9 cellular contexts compared by ENCODE assay signal in the genomic region with DNA sequence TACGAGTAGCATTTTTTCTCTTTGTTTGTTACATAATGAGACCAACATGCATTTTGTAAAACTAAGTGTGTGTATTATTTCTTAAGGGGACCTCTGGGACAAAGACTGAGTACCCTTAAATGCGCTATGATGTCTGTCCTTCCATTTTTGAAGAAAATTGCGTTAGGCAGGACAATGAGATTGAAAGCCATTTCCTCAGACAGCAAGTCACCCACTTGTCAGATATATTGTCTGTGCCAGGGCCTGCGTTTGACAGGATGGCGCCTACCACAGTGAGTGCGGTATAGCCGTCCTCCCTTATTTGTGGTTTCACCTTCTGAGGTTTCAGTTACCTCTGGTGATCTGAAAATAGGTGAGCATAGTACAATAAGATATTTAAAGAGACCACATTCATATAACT. TPM values are rescaled to one million over a fixed set of nuclear protein-coding genes. Genes with fewer than 3 reads are reported as not detected.
DNase-seq lines count a peak whose midpoint lies in the region; ATAC-seq, FAIRE-seq and TF ChIP-seq lines count a peak whose summit lies in the region.
"Had no signal": no experiment of that assay in that cellular context is flagged by ENCODE, and none has a peak within 500 bp of the region (broad histone marks: within the 10 kb centered on the region; RNA-seq: fewer than 3 reads in every experiment).

No MANE protein-coding gene starts in this region.

- peaks cover 16% of the 10 kb centered on the region for H3K36me3 ChIP-seq in SK-N-MC (ENCODE audit: insufficient read depth, low read length)
- no peaks in the 10 kb centered on the region for H3K36me3 ChIP-seq in neural progenitor cell

- H3K9ac ChIP-seq in SK-N-MC (ENCODE audit: insufficient read length) (no peak overlapping the region), neural progenitor cell (no peak overlapping the region)

- no peak for TF ChIP-seq POLR2A in GM12892 (IDR thresholded peaks at IDR 0.05; ENCODE audit: low read depth, low read length)

- H3K4me1 ChIP-seq in neural progenitor cell: no peaks in the 10 kb centered on the region

- peaks cover 67% of the 10 kb centered on the region for H3K79me2 ChIP-seq in neural progenitor cell (ENCODE audit: low read depth)

- peaks cover 66% of the 10 kb centered on the region for H4K20me1 ChIP-seq in neural progenitor cell (ENCODE audit: low read depth)

- no peak for ATAC-seq in activated naive CD8-positive, alpha-beta T cell treated with anti-CD3 and anti-CD28 coated beads, Interleukin-2, amount 50 U/mL, for 24 hours
- ATAC-seq in GM18517 (IDR thresholded peaks at IDR 0.05; ENCODE audit: unreplicated experiment) (no peak), HG02852 (IDR thresholded peaks at IDR 0.05; ENCODE audit: unreplicated experiment) (no peak)

- H3K27ac Mint-ChIP-seq in activated naive CD8-positive, alpha-beta T cell treated with anti-CD3 and anti-CD28 coated beads, Interleukin-2, amount 50 U/mL, for 24 hours: no peak overlapping the region
- no peak overlapping the region for H3K27ac Mint-ChIP-seq in neural progenitor cell

- H3K27me3 ChIP-seq in neural progenitor cell: no peaks in the 10 kb centered on the region

- FAIRE-seq in GM12892 (lab: Jason Lieb, UNC): peak; percentile 70
- FAIRE-seq: H54 had no signal

- H3K4me3 ChIP-seq in SK-N-MC (peak overlapping the region; percentile 15; the same call in 1 of the 2 replicates), neural progenitor cell (no peak overlapping the region)

- H3K27ac ChIP-seq in SK-N-MC (peak overlapping the region; percentile 46), neural progenitor cell (no peak overlapping the region)

- peaks cover 11% of the 10 kb centered on the region for H3F3A ChIP-seq in neural progenitor cell (ENCODE audit: low read depth)

- TF ChIP-seq CTCF in neural progenitor cell (IDR thresholded peaks at IDR 0.05): no peak

- peaks cover 48% of the 10 kb centered on the region for H3K4me1 Mint-ChIP-seq in activated naive CD8-positive, alpha-beta T cell treated with anti-CD3 and anti-CD28 coated beads, Interleukin-2, amount 50 U/mL, for 24 hours
- peaks cover 26% of the 10 kb centered on the region for H3K4me1 Mint-ChIP-seq in neural progenitor cell

- no peaks in the 10 kb centered on the region for H3K9me3 Mint-ChIP-seq in activated naive CD8-positive, alpha-beta T cell treated with anti-CD3 and anti-CD28 coated beads, Interleukin-2, amount 50 U/mL, for 24 hours
- no peaks in the 10 kb centered on the region for H3K9me3 Mint-ChIP-seq in neural progenitor cell

- no peaks in the 10 kb centered on the region for H3K9me3 ChIP-seq in SK-N-MC (ENCODE audit: low read depth, low read length)
- H3K9me3 ChIP-seq in neural progenitor cell (ENCODE audit: low read depth): no peaks in the 10 kb centered on the region

- no peak overlapping the region for H2AFZ ChIP-seq in neural progenitor cell (replicated peaks)

- no peak overlapping the region for H3K4me2 ChIP-seq in neural progenitor cell

- no peaks in the 10 kb centered on the region for H3K36me3 Mint-ChIP-seq in activated naive CD8-positive, alpha-beta T cell treated with anti-CD3 and anti-CD28 coated beads, Interleukin-2, amount 50 U/mL, for 24 hours (ENCODE audit: low read depth)
- H3K36me3 Mint-ChIP-seq in neural progenitor cell: peaks cover 4% of the 10 kb centered on the region

- no peak for DNase-seq in GM12892 (ENCODE audit: insufficient read length)
- no peak for DNase-seq in SK-N-MC (ENCODE audit: low read depth, low spot score)
- DNase-seq in activated naive CD8-positive, alpha-beta T cell treated with anti-CD3 and anti-CD28 coated beads, Interleukin-2, amount 50 U/mL, for 24 hours: no peak
- DNase-seq in neural progenitor cell (ENCODE audit: low spot score): no peak
- no peak for DNase-seq in Kasumi-1 (lab: John Stamatoyannopoulos, UW)
- DNase-seq: MV-4-11 had no signal

- H3K4me3 Mint-ChIP-seq in activated naive CD8-positive, alpha-beta T cell treated with anti-CD3 and anti-CD28 coated beads, Interleukin-2, amount 50 U/mL, for 24 hours: peak overlapping the region; percentile 81
- peak overlapping the region; percentile 38 for H3K4me3 Mint-ChIP-seq in neural progenitor cell

- no peaks in the 10 kb centered on the region for H3K27me3 Mint-ChIP-seq in activated naive CD8-positive, alpha-beta T cell treated with anti-CD3 and anti-CD28 coated beads, Interleukin-2, amount 50 U/mL, for 24 hours
- H3K27me3 Mint-ChIP-seq in neural progenitor cell (ENCODE audit: insufficient read depth, low read depth): peaks cover 6% of the 10 kb centered on the region

RNA-seq across cellular contexts. Expression of gene AP2A2, which starts 2.2 kb away (rescaled TPM):
- polyA plus RNA-seq in GM12892 (2012; ENCODE audit: missing spikeins): 20.5 TPM
- total RNA-seq in neural progenitor cell (ENCODE audit: low replicate concordance): 50.4 and 67.5 TPM in 2 replicates

RNA-seq across cellular contexts. Expression of gene CHID1, which starts 17.3 kb away (rescaled TPM):
- 30.8 TPM for polyA plus RNA-seq in GM12892 (2012; ENCODE audit: missing spikeins)
- total RNA-seq in neural progenitor cell (ENCODE audit: low replicate concordance): 56.6 and 62.9 TPM in 2 replicates
